In the genomic region with DNA sequence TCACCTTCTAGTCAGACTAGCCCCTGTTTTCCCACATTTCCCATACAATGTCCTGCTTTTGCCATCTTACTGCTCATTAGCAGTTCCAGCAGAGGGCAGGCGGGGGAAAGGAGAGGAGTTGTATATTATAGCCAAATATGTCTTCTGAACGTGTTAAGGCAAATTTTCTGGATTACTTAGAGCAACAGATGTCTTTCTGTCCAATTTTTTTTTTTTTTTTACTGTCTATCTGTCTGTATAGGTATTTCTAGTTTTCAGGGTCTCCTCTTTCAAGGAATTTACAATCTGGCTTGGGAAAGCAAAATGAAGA, we compare ENCODE assay signal across 10 cellular contexts. TPM values are rescaled to one million over a fixed set of nuclear protein-coding genes. Genes with fewer than 3 reads are reported as not detected.
DNase-seq lines count a peak whose midpoint lies in the region; ATAC-seq, FAIRE-seq and TF ChIP-seq lines count a peak whose summit lies in the region.
"Had no signal": no experiment of that assay in that cellular context is flagged by ENCODE, and none has a peak within 500 bp of the region (broad histone marks: within the 10 kb centered on the region; RNA-seq: fewer than 3 reads in every experiment).

No MANE protein-coding gene starts in this region.

- intact Hi-C loops in K562 (cut with micrococcal nuclease) (no loop called here), left lung (cut with DNase I) (no loop called here), colonic mucosa (cut with DNase I) (no loop called here)

- no peak for DNase-seq in AG09309 (ENCODE audit: low read depth)
- peak; percentile 27 for DNase-seq in HPDE6-E6E7 (ENCODE audit: extremely low spot score)
- peak in 1 of 4 experiments; percentile 3 for DNase-seq in K562 (ENCODE audit: extremely low read depth in 1 of 4, low spot score in 3 of 4)
- DNase-seq in left lung: no peak
- no peak for DNase-seq in NCI-H1105 (lab: John Stamatoyannopoulos, UW)
- DNase-seq in colonic mucosa: no peak
- no peak for DNase-seq in occipital lobe (lab: John Stamatoyannopoulos, UW)
- DNase-seq: NCI-H2107; stimulated activated naive CD8-positive, alpha-beta T cell treated with anti-CD3 and anti-CD28 coated beads, Interleukin-15, Interleukin-2, amounts not matched to agents 100 U/mL and 50 U/mL, for 24 hours had no signal

- H3K4me3 ChIP-seq in AG09309 (ENCODE audit: control insufficient read depth, low read depth, low read length) (no peak overlapping the region), K562 (no peak overlapping the region), left lung (no peak overlapping the region), colonic mucosa (no peak overlapping the region)

- H3K9me3 ChIP-seq in K562 (replicated peaks; ENCODE audit: control insufficient read depth, insufficient read depth, low read depth, low read length): no peaks in the 10 kb centered on the region
- no peaks in the 10 kb centered on the region for H3K9me3 ChIP-seq in left lung
- H3K9me3 ChIP-seq in colonic mucosa: no peaks in the 10 kb centered on the region

- H3K79me2 ChIP-seq in K562 (ENCODE audit: control insufficient read depth, insufficient read depth, low read length): no peaks in the 10 kb centered on the region

- POLR2A ChIA-PET in K562 (lab: Yijun Ruan, JAX): no interaction called here

- H3K9me1 ChIP-seq in K562 (ENCODE audit: control insufficient read depth, insufficient read depth, low read length): no peaks in the 10 kb centered on the region

- no peaks in the 10 kb centered on the region for H3K27me3 ChIP-seq in K562 (ENCODE audit: control insufficient read depth in 2 of 2, insufficient read depth in 2 of 2, low read length in 2 of 2)
- H3K27me3 ChIP-seq in left lung: no peaks in the 10 kb centered on the region
- H3K27me3 ChIP-seq in colonic mucosa: no peaks in the 10 kb centered on the region

- H4K20me1 ChIP-seq in K562 (replicated peaks; ENCODE audit: control insufficient read depth, insufficient read depth, low read length): no peaks in the 10 kb centered on the region

- TF ChIP-seq POLR2A in K562 (conservative IDR thresholded peaks at IDR 0.05): no peak

- H2AFZ ChIP-seq in K562 (ENCODE audit: low read depth, low read length): no peak overlapping the region

- TF ChIP-seq RAD21 in K562 (CRISPR knock-in tag; conservative IDR thresholded peaks at IDR 0.05 in 1 of 2, IDR thresholded peaks at IDR 0.05 in 1 of 2): peak; percentile 15 to 45; a peak in 2 of 4 replicates

- 0% methylated on average over 2 of the region's 2 CpGs for WGBS in K562 (ENCODE audit: insufficient coverage, low coverage, missing lambda C conversion rate)

- CTCF ChIA-PET in K562 (lab: Yijun Ruan, JAX; ENCODE audit: low intra/inter-chr PET ratio): no interaction called here

- BruUV-seq in K562 (replicated peaks; lab: Mats Ljungman, UMichigan): no TSS peak

- in situ Hi-C loops in K562 (cut with MboI): no loop called here

- no peak overlapping the region for H3K4me2 ChIP-seq in K562 (ENCODE audit: insufficient read depth, low read length)

- no peak for TF ChIP-seq EP300 in K562 (IDR thresholded peaks at IDR 0.05; ENCODE audit: low read length)

- H3K27ac ChIP-seq in K562 (ENCODE audit: extremely low read depth, low read depth, low read length) (no peak overlapping the region), left lung (no peak overlapping the region), colonic mucosa (no peak overlapping the region)

- FAIRE-seq in K562 (lab: Jason Lieb, UNC): no peak

- 0 out of 3 replicates have a peak, but pooled peaks have one; percentile 34 for ATAC-seq in K562
- ATAC-seq in left lung: peak; percentile 85
- ATAC-seq in GM19463 (IDR thresholded peaks at IDR 0.05; ENCODE audit: unreplicated experiment): no peak

- H3K4me1 ChIP-seq in K562 (replicated peaks in 1 of 2; ENCODE audit: control insufficient read depth in 2 of 2, insufficient read depth in 2 of 2, low read length in 2 of 2) (no peaks in the 10 kb centered on the region), left lung (no peaks in the 10 kb centered on the region), colonic mucosa (no peaks in the 10 kb centered on the region)

- H3K36me3 ChIP-seq in K562 (ENCODE audit: control insufficient read depth, insufficient read depth, low read length) (no peaks in the 10 kb centered on the region), left lung (no peaks in the 10 kb centered on the region), colonic mucosa (no peaks in the 10 kb centered on the region)

- no peak overlapping the region for H3K9ac ChIP-seq in K562 (ENCODE audit: insufficient read depth in 1 of 2, low read depth in 2 of 2, low read length in 2 of 2)
- H3K9ac ChIP-seq in colonic mucosa (ENCODE audit: low read depth in 2 of 2, low read length in 2 of 2): no peak overlapping the region

- peak; percentile 23 for TF ChIP-seq CTCF in AG09309 (IDR thresholded peaks at IDR 0.05; ENCODE audit: control insufficient read depth, insufficient read depth, low read depth, low read length, missing control alignments)
- TF ChIP-seq CTCF in K562 (IDR thresholded peaks at IDR 0.05 in 2 of 3, conservative IDR thresholded peaks at IDR 0.05 in 1 of 3; ENCODE audit: insufficient read depth in 2 of 3, low read depth in 1 of 3, low read length in 3 of 3): peak in 2 of 3 experiments; percentile 14 to 31; a peak in 2 of 6 replicates
- TF ChIP-seq CTCF in left lung (IDR thresholded peaks at IDR 0.05): peak in 1 of 2 donors; percentile 9
- no peak for TF ChIP-seq CTCF in colonic mucosa (IDR thresholded peaks at IDR 0.05)

TF ChIP-seq in K562, 482 proteins besides CTCF, POLR2A, EP300 and RAD21:
- TF ChIP-seq, protein P1, sequence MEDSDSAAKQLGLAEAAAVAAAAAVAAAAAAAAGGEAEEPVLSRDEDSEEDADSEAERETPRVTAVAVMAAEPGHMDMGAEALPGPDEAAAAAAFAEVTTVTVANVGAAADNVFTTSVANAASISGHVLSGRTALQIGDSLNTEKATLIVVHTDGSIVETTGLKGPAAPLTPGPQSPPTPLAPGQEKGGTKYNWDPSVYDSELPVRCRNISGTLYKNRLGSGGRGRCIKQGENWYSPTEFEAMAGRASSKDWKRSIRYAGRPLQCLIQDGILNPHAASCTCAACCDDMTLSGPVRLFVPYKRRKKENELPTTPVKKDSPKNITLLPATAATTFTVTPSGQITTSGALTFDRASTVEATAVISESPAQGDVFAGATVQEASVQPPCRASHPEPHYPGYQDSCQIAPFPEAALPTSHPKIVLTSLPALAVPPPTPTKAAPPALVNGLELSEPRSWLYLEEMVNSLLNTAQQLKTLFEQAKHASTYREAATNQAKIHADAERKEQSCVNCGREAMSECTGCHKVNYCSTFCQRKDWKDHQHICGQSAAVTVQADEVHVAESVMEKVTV (CRISPR knock-in tag; IDR thresholded peaks at IDR 0.05): 0 out of 2 replicates have a peak, but pooled peaks have one; percentile 16
- no peak for TF ChIP-seq NBN (IDR thresholded peaks at IDR 0.05; ENCODE audit: low read depth)

RNA-seq across cellular contexts. Expression of a gene that starts 30.0 kb away (rescaled TPM):
- total RNA-seq in K562 (2011; cell fraction: chromatin; rRNA removed; ENCODE audit: low replicate concordance): 0.09 and 0.16 TPM in 2 replicates
- 0.13 and 0.17 TPM in 2 replicates for total RNA-seq in K562 (2011; cell fraction: nucleolus; rRNA removed)
- 0.15 TPM in 2 replicates for total RNA-seq in K562 (2011; cell fraction: nucleoplasm; rRNA removed)
- total RNA-seq in K562 (2014; rRNA removed): 0.08 and 0.18 TPM in 2 replicates
- total RNA-seq in K562 (2014; rRNA removed; fragmentation: Illumina TruSeq; extraction: Trizol): 0.06 and 0.11 TPM in 2 replicates
- total RNA-seq in K562 (2015; rRNA removed; fragmentation: Illumina TruSeq; extraction: Trizol): 0.04 and 0.07 TPM in 2 replicates
- 0.24 and 0.27 TPM in 2 replicates for total RNA-seq in K562 (2021)
- 0.13 and 0.19 TPM in 2 replicates for polyA plus RNA-seq in K562 (2011; rRNA removed)
- 0.04 TPM in 2 replicates for polyA plus RNA-seq in K562 (2011; cell fraction: cytosol; rRNA removed)
- polyA plus RNA-seq in K562 (2011; cell fraction: nucleus; rRNA removed): 0.14 TPM in 1 of 2 replicates, not detected in the other
- polyA plus RNA-seq in K562 (2012): 0.04 and 0.07 TPM in 2 replicates
- 0.08 and 0.10 TPM in 2 replicates for polyA plus RNA-seq in K562 (2014; fragmentation: Illumina TruSeq; extraction: Trizol)
- polyA plus RNA-seq in K562 (2014; fragmentation: Nextera tagmentation; extraction: Ambion mirVana): under 1 TPM; 0.04 to 0.10 TPM
- 0.08 TPM in 1 of 2 replicates, not detected in the other for polyA plus RNA-seq in K562 (2014; rRNA removed)
- polyA minus RNA-seq in K562 (2011; rRNA and poly(A)+ RNA removed): 0.11 and 0.12 TPM in 2 replicates
- not detected in 2 replicates for polyA minus RNA-seq in K562 (2011; cell fraction: cytosol; rRNA and poly(A)+ RNA removed)
- polyA minus RNA-seq in K562 (2011; cell fraction: nucleus; rRNA and poly(A)+ RNA removed): 0.11 TPM in 1 of 2 replicates, not detected in the other
- total RNA-seq in left lung: 100 to 1,000 TPM in 1 of 2 donors, 10 to 100 TPM in 1; 71.5 to 121 TPM
- 100 to 1,000 TPM; 130 to 144 TPM for total RNA-seq in colonic mucosa
- 37.3 TPM for total RNA-seq in occipital lobe

Comparison
In these comparisons a context has a peak if more than half of its experiments do, and no peak if none do; other contexts are left out.
1. RNA of a gene that starts 30.0 kb away (total RNA-seq): 130 to 144 TPM in colonic mucosa, 71.5 to 121 TPM in left lung and 37.3 TPM in occipital lobe (single experiment); 0.04 to 0.27 TPM in K562; every median in the first group is over 10 times any median in the second.